2 cellular contexts compared by ENCODE assay signal in the genomic region with DNA sequence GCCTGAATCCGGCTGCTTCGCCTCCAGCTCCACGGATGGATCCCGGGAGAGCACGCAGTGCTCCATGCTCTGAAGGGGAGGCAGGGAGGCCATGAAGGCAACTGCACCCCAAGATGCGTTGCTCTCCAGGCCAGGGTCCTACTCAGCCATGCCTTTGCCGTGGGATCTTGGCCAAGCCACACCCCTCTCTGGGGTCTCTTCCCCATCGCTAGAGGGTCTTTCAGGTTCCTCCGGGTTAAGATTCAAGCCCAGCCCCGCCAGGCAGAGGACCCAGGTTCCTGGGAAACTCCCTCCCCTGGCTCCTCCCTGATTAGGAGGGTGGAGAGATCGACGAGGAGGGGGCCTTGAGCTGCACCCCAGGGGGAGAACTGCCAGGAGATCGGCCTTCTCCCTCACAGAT. TPM values are rescaled to one million over a fixed set of nuclear protein-coding genes. Genes with fewer than 3 reads are reported as not detected.
"Had no signal": no experiment of that assay in that cellular context is flagged by ENCODE, and none has a peak within 500 bp of the region (broad histone marks: within the 10 kb centered on the region; RNA-seq: fewer than 3 reads in every experiment).

No MANE protein-coding gene starts in this region.

RNA-seq across cellular contexts. Expression of a gene that starts 36.2 kb away (rescaled TPM):
- polyA plus RNA-seq: adipose tissue, cardiac muscle cell had no signal

RNA-seq across cellular contexts. Expression of a gene that starts 37.3 kb away (rescaled TPM):
- polyA plus RNA-seq: adipose tissue, cardiac muscle cell had no signal
